12 cellular contexts compared by ENCODE assay signal in genomic region chr13:109494955-109495354, GRCh38.
DNase-seq lines count a peak whose midpoint lies in the region; ATAC-seq, FAIRE-seq and TF ChIP-seq lines count a peak whose summit lies in the region.
"Had no signal": no experiment of that assay in that cellular context is flagged by ENCODE, and none has a peak within 500 bp of the region (broad histone marks: within the 10 kb centered on the region; RNA-seq: fewer than 3 reads in every experiment).

No MANE protein-coding gene starts in this region.

- ATAC-seq in GM21526 (IDR thresholded peaks at IDR 0.05; ENCODE audit: low FRiP score, unreplicated experiment) = no peak
- ATAC-seq: natural killer cell had no signal

- FAIRE-seq in GM12891 (lab: Jason Lieb, UNC) = no peak
- FAIRE-seq: A204.1 had no signal

- TF ChIP-seq POLR2A in GM12891 (IDR thresholded peaks at IDR 0.05; ENCODE audit: low read depth, low read length) = no peak

- DNase-seq in NCI-H1436 (lab: John Stamatoyannopoulos, UW) (peak; percentile 14), NCI-H1436 treated with DMSO at 0.1 percent for 48 hours (lab: John Stamatoyannopoulos, UW) (no peak), SHP77 (lab: John Stamatoyannopoulos, UW) (peak; percentile 91 to 92), fibroblast of pulmonary artery (ENCODE audit: low read depth) (peak; percentile 94), superior temporal gyrus (ENCODE audit: extremely low spot score) (peak; percentile 63), GM12891 (ENCODE audit: insufficient read length, low spot score) (no peak), NCI-H524 treated with DMSO at 0.1 percent for 48 hours (lab: John Stamatoyannopoulos, UW) (no peak)
- DNase-seq: natural killer cell; NCI-H187; stimulated activated CD4-positive, alpha-beta T cell treated with anti-CD3 and anti-CD28 coated beads, Interleukin-1b, Interleukin-23, amount 100 ng/mL, for 48 hours had no signal

- H3K4me3 ChIP-seq in fibroblast of pulmonary artery (replicated peaks; ENCODE audit: low read depth, low read length) = no peak overlapping the region

- no peak for TF ChIP-seq CTCF in fibroblast of pulmonary artery (IDR thresholded peaks at IDR 0.05; ENCODE audit: low read length, missing control alignments)

TF ChIP-seq in GM12891, 5 proteins besides CTCF, POLR2A, EP300 and RAD21:
- TF ChIP-seq POLR2AphosphoS5 (IDR thresholded peaks at IDR 0.05; ENCODE audit: low read depth, low read length) = no peak
TF ChIP-seq in GM12891: peak in this region for 0.

Comparison
In these comparisons a context has a peak if more than half of its experiments do, and no peak if none do; other contexts are left out.
1. DNase-seq: peak in NCI-H1436 (single experiment), SHP77 (2 of 2), fibroblast of pulmonary artery (single experiment) and superior temporal gyrus (single experiment); none in NCI-H1436 treated with DMSO at 0.1 percent for 48 hours (single experiment), GM12891 (single experiment) and NCI-H524 treated with DMSO at 0.1 percent for 48 hours (single experiment).